In the genomic region with DNA sequence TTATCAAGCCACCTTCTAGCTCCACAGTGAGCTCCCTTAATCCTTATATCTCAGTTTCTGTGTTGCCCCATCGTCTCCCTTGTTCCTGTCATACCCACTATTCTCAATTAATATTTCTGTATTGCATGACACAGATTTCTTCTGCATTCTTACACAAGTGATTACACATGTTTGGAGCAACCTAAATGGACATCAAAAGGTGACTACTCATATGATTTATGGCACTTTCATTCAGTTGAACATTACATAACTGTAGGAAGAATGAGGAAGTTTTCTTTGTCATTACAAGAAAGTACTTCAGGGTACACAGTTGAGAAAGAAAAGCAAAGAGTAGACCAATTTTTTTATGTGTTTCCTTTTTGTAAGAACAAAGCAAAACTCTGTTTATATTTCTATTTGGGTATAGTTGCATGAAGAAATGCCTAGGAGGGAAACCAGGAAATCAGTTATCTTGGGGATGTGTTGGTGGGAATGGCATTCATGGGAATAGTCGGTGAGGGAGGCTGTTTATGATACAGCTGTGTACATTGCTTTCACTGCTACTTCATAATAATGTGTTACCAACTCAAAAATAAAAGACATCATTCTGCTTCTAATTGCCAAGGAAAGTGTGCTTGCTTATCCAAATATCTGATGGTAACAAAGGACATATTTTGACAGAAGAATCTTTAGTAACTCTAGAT, we compare ENCODE assay signal across 23 cellular contexts. TPM values are rescaled to one million over a fixed set of nuclear protein-coding genes. Genes with fewer than 3 reads are reported as not detected.
A peak's percentile ranks its signal among the peaks of the same experiment; 100 is the strongest.
DNase-seq lines count a peak whose midpoint lies in the region; ATAC-seq and TF ChIP-seq lines count a peak whose summit lies in the region.
"Had no signal": no experiment of that assay in that cellular context is flagged by ENCODE, and none has a peak within 500 bp of the region (broad histone marks: within the 10 kb centered on the region; RNA-seq: fewer than 3 reads in every experiment).

No MANE protein-coding gene starts in this region.

- H3K27me3 Mint-ChIP-seq in activated naive CD4-positive, alpha-beta T cell treated with anti-CD3 and anti-CD28 coated beads for 36 hours (ENCODE audit: low read depth), result no peaks in the 10 kb centered on the region
- H3K27me3 Mint-ChIP-seq: stimulated activated naive B cell treated with anti-CD40 and anti-IgM and Interleukin-4, amounts not matched to agents 10 μg/mL and 1 μg/mL and 100 μg/mL, for 72 hours had no signal

- in situ Hi-C loops in GM13976 (cut with MboI; ENCODE audit: low sequenced_read_pairs, unreplicated experiment), result no loop called here

- no peaks in the 10 kb centered on the region for H3K4me1 Mint-ChIP-seq in activated naive CD4-positive, alpha-beta T cell treated with anti-CD3 and anti-CD28 coated beads for 36 hours (ENCODE audit: low read depth)
- H3K4me1 Mint-ChIP-seq: activated naive CD4-positive, alpha-beta T cell treated with anti-CD3 and anti-CD28 coated beads, Interleukin-2, amount 50 U/mL, for 24 hours; stimulated activated naive B cell treated with anti-CD40 and anti-IgM and Interleukin-4, amounts not matched to agents 10 μg/mL and 1 μg/mL and 100 μg/mL, for 72 hours had no signal

- DNase-seq in GF-D8 (lab: John Stamatoyannopoulos, UW), result peak; percentile 66
- peak; percentile 29 for DNase-seq in NCI-H226
- peak; percentile 87 for DNase-seq in epithelial cell of esophagus (ENCODE audit: low read depth)
- DNase-seq in retinal pigment epithelial cell (ENCODE audit: low read depth), result peak; percentile 6
- no peak for DNase-seq in activated naive CD4-positive, alpha-beta T cell treated with anti-CD3 and anti-CD28 coated beads for 36 hours
- no peak for DNase-seq in GM13976 (ENCODE audit: low spot score)
- no peak for DNase-seq in T-helper 2 cell
- DNase-seq: activated CD8-positive, alpha-beta memory T cell treated with anti-CD3 and anti-CD28 coated beads, Interleukin-2, amount 50 U/mL, for 48 hours; BE2C; DND-41; gastrocnemius medialis; islet precursor cell; NCI-H1930; NCI-H526 treated with DMSO at 0.1 percent for 48 hours; stimulated activated naive B cell treated with anti-CD40 and anti-IgM and Interleukin-4, amounts not matched to agents 10 μg/mL and 1 μg/mL and 100 μg/mL, for 72 hours had no signal

- ATAC-seq in HG03108 (IDR thresholded peaks at IDR 0.05; ENCODE audit: unreplicated experiment), result no peak
- ATAC-seq: gastrocnemius medialis; stimulated activated naive B cell treated with anti-CD40 and anti-IgM and Interleukin-4, amounts not matched to agents 10 μg/mL and 1 μg/mL and 100 μg/mL, for 72 hours had no signal

- TF ChIP-seq CTCF in epithelial cell of esophagus (IDR thresholded peaks at IDR 0.05; ENCODE audit: insufficient read depth, low read depth, low read length, missing control alignments), result no peak
- no peak for TF ChIP-seq CTCF in retinal pigment epithelial cell (conservative IDR thresholded peaks at IDR 0.05; ENCODE audit: low read depth, low read length)
- no peak for TF ChIP-seq CTCF in GM13976 (IDR thresholded peaks at IDR 0.05; ENCODE audit: borderline replicate concordance, control extremely low read depth, extremely low read depth, insufficient read depth, missing control alignments)

- H3K4me3 Mint-ChIP-seq in activated naive CD4-positive, alpha-beta T cell treated with anti-CD3 and anti-CD28 coated beads for 36 hours, result no peak overlapping the region
- H3K4me3 Mint-ChIP-seq: activated naive CD4-positive, alpha-beta T cell treated with anti-CD3 and anti-CD28 coated beads, Interleukin-2, amount 50 U/mL, for 24 hours; stimulated activated naive B cell treated with anti-CD40 and anti-IgM and Interleukin-4, amounts not matched to agents 10 μg/mL and 1 μg/mL and 100 μg/mL, for 72 hours; T-helper 2 cell treated with Interferon-gamma antibody and Interleukin-4, amounts not matched to agents 5 μg/mL and 100 μg/mL, for 36 hours had no signal

- H3K4me3 ChIP-seq in epithelial cell of esophagus (ENCODE audit: low read length) (no peak overlapping the region), retinal pigment epithelial cell (ENCODE audit: low read length) (no peak overlapping the region)
- H3K4me3 ChIP-seq: cardiac muscle cell, gastrocnemius medialis, smooth muscle cell had no signal

- no peaks in the 10 kb centered on the region for H3K36me3 Mint-ChIP-seq in activated naive CD4-positive, alpha-beta T cell treated with anti-CD3 and anti-CD28 coated beads for 36 hours (ENCODE audit: low read depth)
- H3K36me3 Mint-ChIP-seq: stimulated activated naive B cell treated with anti-CD40 and anti-IgM and Interleukin-4, amounts not matched to agents 10 μg/mL and 1 μg/mL and 100 μg/mL, for 72 hours had no signal

- peaks cover 5% of the 10 kb centered on the region for H3K9me3 Mint-ChIP-seq in activated naive CD4-positive, alpha-beta T cell treated with anti-CD3 and anti-CD28 coated beads for 36 hours
- H3K9me3 Mint-ChIP-seq: T-helper 2 cell treated with Interferon-gamma antibody and Interleukin-4, amounts not matched to agents 5 μg/mL and 100 μg/mL, for 36 hours had no signal

- intact Hi-C loops in activated naive CD4-positive, alpha-beta T cell treated with anti-CD3 and anti-CD28 coated beads for 36 hours (cut with micrococcal nuclease), result no loop called here

- CTCF ChIA-PET in activated naive CD4-positive, alpha-beta T cell treated with anti-CD3 and anti-CD28 coated beads for 36 hours (lab: Charles Lee), result no interaction called here

- no peak overlapping the region for H3K27ac Mint-ChIP-seq in activated naive CD4-positive, alpha-beta T cell treated with anti-CD3 and anti-CD28 coated beads for 36 hours
- H3K27ac Mint-ChIP-seq: activated naive CD4-positive, alpha-beta T cell treated with anti-CD3 and anti-CD28 coated beads, Interleukin-2, amount 50 U/mL, for 24 hours; stimulated activated naive B cell treated with anti-CD40 and anti-IgM and Interleukin-4, amounts not matched to agents 10 μg/mL and 1 μg/mL and 100 μg/mL, for 72 hours; T-helper 2 cell treated with Interferon-gamma antibody and Interleukin-4, amounts not matched to agents 5 μg/mL and 100 μg/mL, for 36 hours had no signal

RNA-seq across cellular contexts. Expression of a gene that starts 23.6 kb away (rescaled TPM):
- not detected for total RNA-seq in activated naive CD4-positive, alpha-beta T cell treated with anti-CD3 and anti-CD28 coated beads for 36 hours
- total RNA-seq: cardiac muscle cell, gastrocnemius medialis, osteoblast, smooth muscle cell, urinary bladder had no signal

RNA-seq across cellular contexts. Expression of a gene that starts 51.3 kb away (rescaled TPM):
- not detected for total RNA-seq in activated naive CD4-positive, alpha-beta T cell treated with anti-CD3 and anti-CD28 coated beads for 36 hours
- total RNA-seq: cardiac muscle cell, gastrocnemius medialis, mononuclear cell, osteoblast, smooth muscle cell had no signal

Comparison
In these comparisons a context has a peak if more than half of its experiments do, and no peak if none do; other contexts are left out.
1. DNase-seq: peak in GF-D8 (single experiment), NCI-H226 (single experiment), epithelial cell of esophagus (single experiment) and retinal pigment epithelial cell (single experiment); none in activated naive CD4-positive, alpha-beta T cell treated with anti-CD3 and anti-CD28 coated beads for 36 hours (single experiment), GM13976 (single experiment) and T-helper 2 cell (0 of 5).